ENCODE assay signal across 8 cellular contexts in genomic region chr15:88657326-88658069, GRCh38. TPM values are rescaled to one million over a fixed set of nuclear protein-coding genes. Genes with fewer than 3 reads are reported as not detected.
DNase-seq lines count a peak whose midpoint lies in the region; ATAC-seq and TF ChIP-seq lines count a peak whose summit lies in the region.

No MANE protein-coding gene starts in this region.

- no peaks in the 10 kb centered on the region for H3K36me3 ChIP-seq in breast epithelium
- H3K36me3 ChIP-seq in right lobe of liver: no peaks in the 10 kb centered on the region

- no peaks in the 10 kb centered on the region for H3K9me3 ChIP-seq in breast epithelium
- no peaks in the 10 kb centered on the region for H3K9me3 ChIP-seq in right lobe of liver

- in situ Hi-C loops in ACHN (cut with HindIII; ENCODE audit: low pct_ligation_motif_present, low pct_unique_long_range_greater_than_20kb, low sequenced_read_pairs): no loop called here

- H3K27ac ChIP-seq in breast epithelium: no peak overlapping the region
- H3K27ac ChIP-seq in right lobe of liver: no peak overlapping the region

- TF ChIP-seq CTCF in breast epithelium (IDR thresholded peaks at IDR 0.05) (peak; percentile 29 to 48 (median 40)), right lobe of liver (IDR thresholded peaks at IDR 0.05) (peak; percentile 56 to 65 (median 62))

- intact Hi-C loops in breast epithelium (cut with DNase I; ENCODE audit: low total_unique reads): no loop called here
- intact Hi-C loops in right lobe of liver (cut with DNase I): no loop called here

- H3K27me3 ChIP-seq in breast epithelium (no peaks in the 10 kb centered on the region), right lobe of liver (no peaks in the 10 kb centered on the region)

- peak; percentile 20 for DNase-seq in ACHN
- peak; percentile 62 for DNase-seq in ELR (ENCODE audit: low read depth)
- DNase-seq in NCI-H1694 (lab: John Stamatoyannopoulos, UW): peak; percentile 18
- no peak for DNase-seq in breast epithelium (ENCODE audit: low spot score in 2 of 2)
- peak in 2 of 3 donors; percentile 36 to 40 for DNase-seq in right lobe of liver
- DNase-seq in KG1 (lab: John Stamatoyannopoulos, UW): no peak
- DNase-seq in NCI-H128 (lab: John Stamatoyannopoulos, UW; ENCODE audit: unreplicated experiment): no peak

- ATAC-seq in right lobe of liver: peak; percentile 57 to 77 (median 68)
- no peak for ATAC-seq in HG03097 (IDR thresholded peaks at IDR 0.05; ENCODE audit: low FRiP score, unreplicated experiment)

- H3K4me3 ChIP-seq in breast epithelium (no peak overlapping the region), right lobe of liver (no peak overlapping the region)

- H3K4me1 ChIP-seq in breast epithelium: no peaks in the 10 kb centered on the region
- no peaks in the 10 kb centered on the region for H3K4me1 ChIP-seq in right lobe of liver

- TF ChIP-seq POLR2A in breast epithelium (IDR thresholded peaks at IDR 0.05): no peak
- TF ChIP-seq POLR2A in right lobe of liver (IDR thresholded peaks at IDR 0.05): no peak

- WGBS in right lobe of liver (ENCODE audit: insufficient coverage, low coverage, low lambda C conversion rate, missing lambda C conversion rate): 45% methylated on average over 9 of the region's 13 CpGs

RNA-seq across cellular contexts. Expression of gene ISG20, which starts 18.7 kb away (rescaled TPM):
- total RNA-seq in breast epithelium (10 to 100 TPM in 2 of 3 donors, 1 to 10 TPM in 1; 7.4 to 34.4 (median 18.6) TPM), right lobe of liver (10 to 100 TPM in 3 of 6 experiments, 1 to 10 TPM in 3; 6.3 to 19.4 (median 11.9) TPM)

RNA-seq across cellular contexts. Expression of gene AEN, which starts 36.4 kb away (rescaled TPM):
- total RNA-seq in breast epithelium (10 to 100 TPM; 11.7 to 21.6 (median 18.1) TPM), right lobe of liver (10 to 100 TPM in 2 of 6 experiments, 1 to 10 TPM in 4; 4.5 to 18.7 (median 7.3) TPM)

Comparison
In these comparisons a context has a peak if more than half of its experiments do, and no peak if none do; other contexts are left out.
1. DNase-seq: peak in ACHN (single experiment), ELR (single experiment), NCI-H1694 (single experiment) and right lobe of liver (2 of 3); none in breast epithelium (0 of 2), KG1 (single experiment) and NCI-H128 (single experiment).